Comparison of ENCODE assay signal across 1 cellular context in the genomic region with DNA sequence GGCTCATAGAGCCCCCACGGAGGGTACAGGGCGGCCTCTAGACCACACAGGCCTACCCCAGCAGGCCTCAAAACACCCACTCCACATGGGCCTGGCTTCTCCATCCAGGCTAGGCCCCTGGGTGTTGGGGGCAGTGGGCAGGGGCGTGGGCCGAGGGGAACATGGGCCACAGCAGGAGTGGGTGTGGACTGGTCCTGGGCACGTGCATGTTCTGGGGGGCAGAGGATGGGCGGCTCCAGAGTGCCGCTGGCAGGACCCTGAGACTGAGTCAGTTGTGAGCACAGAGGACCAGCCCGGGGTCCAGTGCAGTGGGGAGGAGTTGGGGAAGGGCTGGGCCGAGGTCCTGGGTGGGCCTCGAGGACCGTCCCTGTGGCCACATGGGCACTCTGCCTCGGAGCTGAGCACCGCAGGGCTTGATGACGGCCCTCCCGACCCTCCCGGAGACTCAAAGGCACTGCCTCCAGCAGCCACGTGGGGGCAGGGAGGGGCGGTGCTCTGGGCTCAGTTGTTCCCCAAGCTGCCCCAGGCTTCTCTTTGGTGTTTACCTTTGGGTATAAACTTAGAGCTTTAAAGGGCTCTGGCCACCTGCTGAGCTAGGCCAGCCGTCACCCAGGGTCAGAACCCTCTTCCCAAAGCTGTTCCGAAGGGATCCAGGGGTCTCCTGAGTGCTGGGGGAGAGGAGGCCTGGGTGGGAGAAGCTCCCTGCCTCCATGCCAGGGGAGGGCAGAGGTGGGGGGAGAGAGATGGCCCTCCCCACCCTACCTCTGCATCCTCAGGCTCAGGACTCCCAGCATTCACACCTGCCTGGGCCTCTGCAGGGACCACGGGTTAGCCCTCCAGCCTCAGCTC.
TF ChIP-seq lines count a peak whose summit lies in the region.

No MANE protein-coding gene starts in this region.

TF ChIP-seq in IMR-90, 13 proteins besides CTCF, POLR2A, EP300 and RAD21 (continued from another document):
- no peak for TF ChIP-seq RFX5 (IDR thresholded peaks at IDR 0.05; ENCODE audit: low read depth, low read length)
- no peak for TF ChIP-seq CEBPB (IDR thresholded peaks at IDR 0.05; ENCODE audit: low read depth, low read length)
- TF ChIP-seq CHD1 (IDR thresholded peaks at IDR 0.05; ENCODE audit: low read depth, low read length) = no peak
- TF ChIP-seq MAFK (IDR thresholded peaks at IDR 0.05; ENCODE audit: low read depth, low read length) = no peak
- TF ChIP-seq MXI1 (IDR thresholded peaks at IDR 0.05; ENCODE audit: borderline replicate concordance, low read depth, low read length) = peak; percentile 56; the same call in 1 of the 2 replicates
- TF ChIP-seq MAZ (IDR thresholded peaks at IDR 0.05; ENCODE audit: borderline replicate concordance, low read depth, low read length) = no peak; the same call in 1 of the 2 replicates
- TF ChIP-seq, protein P1, sequence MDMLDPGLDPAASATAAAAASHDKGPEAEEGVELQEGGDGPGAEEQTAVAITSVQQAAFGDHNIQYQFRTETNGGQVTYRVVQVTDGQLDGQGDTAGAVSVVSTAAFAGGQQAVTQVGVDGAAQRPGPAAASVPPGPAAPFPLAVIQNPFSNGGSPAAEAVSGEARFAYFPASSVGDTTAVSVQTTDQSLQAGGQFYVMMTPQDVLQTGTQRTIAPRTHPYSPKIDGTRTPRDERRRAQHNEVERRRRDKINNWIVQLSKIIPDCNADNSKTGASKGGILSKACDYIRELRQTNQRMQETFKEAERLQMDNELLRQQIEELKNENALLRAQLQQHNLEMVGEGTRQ (IDR thresholded peaks at IDR 0.05; ENCODE audit: low read depth, low read length) = peak; percentile 77
